27 cellular contexts compared by ENCODE assay signal in the genomic region with DNA sequence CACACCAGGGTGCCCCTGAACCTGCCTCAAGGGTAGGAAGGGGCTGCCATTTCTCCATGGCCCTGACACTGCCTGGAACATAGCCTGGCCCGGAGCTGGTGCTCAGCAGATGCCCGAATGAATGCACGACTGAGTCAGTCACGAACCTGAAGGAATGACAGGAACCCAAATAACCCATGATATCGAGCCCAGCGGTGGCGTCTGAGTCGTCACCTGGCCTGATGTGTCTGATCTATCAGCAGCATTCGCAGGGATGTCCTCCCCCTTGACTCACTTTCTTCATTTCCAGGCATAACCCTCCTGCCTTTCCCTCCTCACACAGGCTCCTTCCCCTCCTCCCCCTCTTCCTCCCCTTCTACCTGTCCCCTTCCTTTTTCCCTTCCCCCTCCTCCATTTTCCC.
"Had no signal": no experiment of that assay in that cellular context is flagged by ENCODE, and none has a peak within 500 bp of the region (broad histone marks: within the 10 kb centered on the region; RNA-seq: fewer than 3 reads in every experiment).

No MANE protein-coding gene starts in this region.

- ATAC-seq: activated CD8-positive, alpha-beta T cell treated with anti-CD3 and anti-CD28 coated beads, Interleukin-2, amount 10 ng/mL, durations not matched to agents 7 days and 5 days; activated naive CD8-positive, alpha-beta T cell treated with anti-CD3 and anti-CD28 coated beads, Interleukin-2, amount 50 U/mL, for 24 hours had no signal

- H2AFZ ChIP-seq: PC-9 had no signal

- H3K27me3 Mint-ChIP-seq: activated naive CD8-positive, alpha-beta T cell had no signal

- H3K9me3 Mint-ChIP-seq: activated CD4-positive, alpha-beta T cell treated with anti-CD3 and anti-CD28 coated beads, Interleukin-2, amount 10 ng/mL, durations not matched to agents 7 days and 5 days; activated naive CD4-positive, alpha-beta T cell treated with anti-CD3 and anti-CD28 coated beads, Interleukin-2, amount 10 ng/mL, durations not matched to agents 7 days and 5 days; activated naive CD8-positive, alpha-beta T cell treated with anti-CD3 and anti-CD28 coated beads, Interleukin-2, amount 50 U/mL, for 24 hours had no signal

- H3K4me3 ChIP-seq: PC-9 had no signal

- H3K36me3 Mint-ChIP-seq: activated naive CD4-positive, alpha-beta T cell treated with anti-CD3 and anti-CD28 coated beads, Interleukin-2, amount 10 ng/mL, durations not matched to agents 7 days and 5 days; activated naive CD8-positive, alpha-beta T cell; brain had no signal

- H3K4me1 Mint-ChIP-seq: activated naive CD4-positive, alpha-beta T cell treated with anti-CD3 and anti-CD28 coated beads, Interleukin-2, amount 10 ng/mL, durations not matched to agents 7 days and 5 days had no signal

- H3K4me3 Mint-ChIP-seq: activated CD4-positive, alpha-beta T cell treated with anti-CD3 and anti-CD28 coated beads, Interleukin-2, amount 10 ng/mL, durations not matched to agents 7 days and 5 days; activated CD8-positive, alpha-beta T cell treated with anti-CD3 and anti-CD28 coated beads, Interleukin-2, amount 10 ng/mL, durations not matched to agents 7 days and 5 days; activated naive CD4-positive, alpha-beta T cell treated with anti-CD3 and anti-CD28 coated beads, Interleukin-2, amount 10 ng/mL, durations not matched to agents 7 days and 5 days; activated naive CD8-positive, alpha-beta T cell; activated naive CD8-positive, alpha-beta T cell treated with anti-CD3 and anti-CD28 coated beads, Interleukin-2, amount 50 U/mL, for 24 hours; brain had no signal

- H3K4me2 ChIP-seq: PC-9 had no signal

- DNase-seq: activated CD4-positive, alpha-beta T cell treated with anti-CD3 and anti-CD28 coated beads, Interleukin-2, amount 10 ng/mL, durations not matched to agents 7 days and 5 days; activated CD4-positive, alpha-beta T cell treated with anti-CD3 and anti-CD28 coated beads, Interleukin-2, amount 50 U/mL, for 48 hours; activated CD8-positive, alpha-beta memory T cell treated with anti-CD3 and anti-CD28 coated beads, Interleukin-2, amount 50 U/mL, for 48 hours; activated CD8-positive, alpha-beta T cell treated with anti-CD3 and anti-CD28 coated beads, Interleukin-2, amount 10 ng/mL, durations not matched to agents 7 days and 5 days; activated effector memory CD4-positive, alpha-beta T cell treated with Interleukin-2 at 50 U/mL for 16 hours; activated naive CD4-positive, alpha-beta T cell treated with anti-CD3 and anti-CD28 coated beads, Interleukin-2, amount 10 ng/mL, durations not matched to agents 7 days and 5 days; activated naive CD8-positive, alpha-beta T cell treated with anti-CD3 and anti-CD28 coated beads, Interleukin-2, amount 50 U/mL, for 24 hours; activated T-cell treated with anti-CD3 and anti-CD28 coated beads, Interleukin-2, amount 50 U/mL, for 48 hours; anterior cingulate cortex; caudate nucleus; cerebellar nuclear complex; Karpas-422; KBM-7; NCI-H1105; NCI-H1417 treated with DMSO at 0.1 percent for 48 hours; NCI-H1694; NCI-H1930; NCI-H2081 treated with DMSO at 0.1 percent for 48 hours; NCI-H345; NCI-H524 treated with DMSO at 0.1 percent for 48 hours; PC-9; SHP77 treated with DMSO at 0.1 percent for 48 hours; SW 1271; T-helper 1 cell; T1000 had no signal

- H3K27ac Mint-ChIP-seq: activated CD8-positive, alpha-beta T cell treated with anti-CD3 and anti-CD28 coated beads, Interleukin-2, amount 10 ng/mL, durations not matched to agents 7 days and 5 days; activated naive CD4-positive, alpha-beta T cell treated with anti-CD3 and anti-CD28 coated beads, Interleukin-2, amount 10 ng/mL, durations not matched to agents 7 days and 5 days; activated naive CD8-positive, alpha-beta T cell; activated naive CD8-positive, alpha-beta T cell treated with anti-CD3 and anti-CD28 coated beads, Interleukin-2, amount 50 U/mL, for 24 hours had no signal

- H3K27ac ChIP-seq: PC-9 had no signal
